ENCODE assay signal across 8 cellular contexts in genomic region chr1:236685917-236686814, GRCh38. TPM values are rescaled to one million over a fixed set of nuclear protein-coding genes. Genes with fewer than 3 reads are reported as not detected.
DNase-seq lines count a peak whose midpoint lies in the region; ATAC-seq, FAIRE-seq and TF ChIP-seq lines count a peak whose summit lies in the region.

Gene ACTN2, plus strand, starts transcription at chr1:236686499. Its CDS starts 175 bp downstream, at chr1:236686674.

- H3K27me3 Mint-ChIP-seq in T-cell (peaks cover 44 to 46% of the 10 kb centered on the region in 2 donors), astrocyte (ENCODE audit: low read depth, unreplicated experiment) (peaks cover 24% of the 10 kb centered on the region)

- no peaks in the 10 kb centered on the region for H4K20me1 ChIP-seq in astrocyte (ENCODE audit: insufficient read depth, low read length)

- peaks cover 0 to 6% (median 0%) of the 10 kb centered on the region in 3 donors for H3K9me3 Mint-ChIP-seq in T-cell
- H3K9me3 Mint-ChIP-seq in astrocyte (ENCODE audit: unreplicated experiment), result peaks cover 2% of the 10 kb centered on the region

- H3K36me3 Mint-ChIP-seq in T-cell, result no peaks in the 10 kb centered on the region
- H3K36me3 Mint-ChIP-seq in astrocyte (ENCODE audit: low read depth, unreplicated experiment), result no peaks in the 10 kb centered on the region

- no peak for TF ChIP-seq CTCF in astrocyte (IDR thresholded peaks at IDR 0.05; ENCODE audit: insufficient read depth, low read depth, low read length)

- POLR2A ChIA-PET in T-cell (lab: Charles Lee), result no interaction called here

- H3K4me3 Mint-ChIP-seq in T-cell (peak within 1 kb of the TSS; percentile 57 to 78 (median 63)), astrocyte (ENCODE audit: unreplicated experiment) (peak within 1 kb of the TSS; percentile 79)

- H3K27ac Mint-ChIP-seq in T-cell (peak within 1 kb of the TSS in 1 of 2 donors; percentile 61), astrocyte (ENCODE audit: unreplicated experiment) (peak within 1 kb of the TSS; percentile 42)

- DNase-seq in NCI-H524 (lab: John Stamatoyannopoulos, UW), result peak; percentile 51 to 52
- no peak for DNase-seq in NCI-H524 treated with DMSO at 0.1 percent for 48 hours (lab: John Stamatoyannopoulos, UW)
- peak in 33 of 34 experiments; percentile 0 to 51 (median 24) for DNase-seq in T-cell
- no peak for DNase-seq in astrocyte (ENCODE audit: low read depth)

- no peaks in the 10 kb centered on the region for H3K36me3 ChIP-seq in astrocyte (ENCODE audit: insufficient read depth, low read length)
- no peaks in the 10 kb centered on the region for H3K36me3 ChIP-seq in iPS-15b (ENCODE audit: control insufficient read depth, insufficient read depth, low read length)

- peak within 1 kb of the TSS; percentile 82 for H3K4me2 ChIP-seq in astrocyte (ENCODE audit: low read length)

- no peak within 1 kb of the TSS for H3K27ac ChIP-seq in astrocyte (ENCODE audit: low read depth, low read length)
- H3K27ac ChIP-seq in skin epidermis, result no peak within 1 kb of the TSS

- H2AFZ ChIP-seq in astrocyte (ENCODE audit: low read depth, low read length), result peak within 1 kb of the TSS; percentile 87

- H3K4me1 ChIP-seq in astrocyte (ENCODE audit: insufficient read depth, low read length) (peaks cover 7% of the 10 kb centered on the region), iPS-15b (ENCODE audit: control insufficient read depth, insufficient read depth, low read length) (no peaks in the 10 kb centered on the region)

- H3K4me1 Mint-ChIP-seq in T-cell, result peaks cover 12 to 26% (median 26%) of the 10 kb centered on the region in 3 donors
- H3K4me1 Mint-ChIP-seq in astrocyte (ENCODE audit: low read depth, unreplicated experiment), result peaks cover 3% of the 10 kb centered on the region

- ATAC-seq in HG03342 (IDR thresholded peaks at IDR 0.05; ENCODE audit: unreplicated experiment), result peak; percentile 76
- ATAC-seq in T-cell (replicated peaks in 1 of 4), result peak; percentile 79 to 89 (median 84)
- no peak for ATAC-seq in GM18870 (IDR thresholded peaks at IDR 0.05; ENCODE audit: unreplicated experiment)

- peak within 1 kb of the TSS; percentile 18 for H3K9ac ChIP-seq in astrocyte (ENCODE audit: low read length)
- H3K9ac ChIP-seq in iPS-15b (ENCODE audit: low read depth, low read length), result no peak within 1 kb of the TSS

- CTCF ChIA-PET in T-cell (lab: Charles Lee), result interaction anchor here in 1 of 2 donors (0.6 kb wide), 1 partner anchor 448 kb away, joined by 9 read pairs; no protein-coding TSS in a partner anchor

- H3K79me2 ChIP-seq in astrocyte (ENCODE audit: insufficient read depth, low read length), result no peaks in the 10 kb centered on the region

- H3K4me3 ChIP-seq in astrocyte (ENCODE audit: insufficient read depth, low read depth, low read length) (peak within 1 kb of the TSS; percentile 48), iPS-15b (ENCODE audit: low read depth, low read length) (peak within 1 kb of the TSS; percentile 30), skin epidermis (peak within 1 kb of the TSS; percentile 18 to 47 (median 26))

- H3K9me3 ChIP-seq in astrocyte (ENCODE audit: insufficient read depth, low read depth, low read length) (no peaks in the 10 kb centered on the region), iPS-15b (ENCODE audit: control insufficient read depth, insufficient read depth, low read length) (no peaks in the 10 kb centered on the region)

- peaks cover 19% of the 10 kb centered on the region for H3K27me3 ChIP-seq in astrocyte (ENCODE audit: insufficient read depth, low read length)
- H3K27me3 ChIP-seq in iPS-15b (ENCODE audit: control insufficient read depth, insufficient read depth, low read length), result peaks cover 24% of the 10 kb centered on the region

- no peak for FAIRE-seq in astrocyte (lab: Jason Lieb, UNC)

RNA-seq across cellular contexts. Expression of gene ACTN2, which starts in this region (rescaled TPM):
- total RNA-seq in T-cell (under 1 TPM in 1 of 5 donors, not detected in 4; 0.26 TPM), astrocyte (0.89 and 0.99 TPM in 2 replicates)

Comparison
In these comparisons a context has a peak if more than half of its experiments do, and no peak if none do; other contexts are left out.
1. DNase-seq: peak in NCI-H524 (2 of 2); none in NCI-H524 treated with DMSO at 0.1 percent for 48 hours (single experiment) and astrocyte (single experiment).
2. Peak in DNase-seq and ATAC-seq in T-cell; RNA of the gene not detected or under 1 TPM.
3. Peak in every context shown above with its lines, with median percentiles within 50 percentile points of each other: H3K4me3 ChIP-seq.